ENCODE assay signal across 17 cellular contexts in the genomic region with DNA sequence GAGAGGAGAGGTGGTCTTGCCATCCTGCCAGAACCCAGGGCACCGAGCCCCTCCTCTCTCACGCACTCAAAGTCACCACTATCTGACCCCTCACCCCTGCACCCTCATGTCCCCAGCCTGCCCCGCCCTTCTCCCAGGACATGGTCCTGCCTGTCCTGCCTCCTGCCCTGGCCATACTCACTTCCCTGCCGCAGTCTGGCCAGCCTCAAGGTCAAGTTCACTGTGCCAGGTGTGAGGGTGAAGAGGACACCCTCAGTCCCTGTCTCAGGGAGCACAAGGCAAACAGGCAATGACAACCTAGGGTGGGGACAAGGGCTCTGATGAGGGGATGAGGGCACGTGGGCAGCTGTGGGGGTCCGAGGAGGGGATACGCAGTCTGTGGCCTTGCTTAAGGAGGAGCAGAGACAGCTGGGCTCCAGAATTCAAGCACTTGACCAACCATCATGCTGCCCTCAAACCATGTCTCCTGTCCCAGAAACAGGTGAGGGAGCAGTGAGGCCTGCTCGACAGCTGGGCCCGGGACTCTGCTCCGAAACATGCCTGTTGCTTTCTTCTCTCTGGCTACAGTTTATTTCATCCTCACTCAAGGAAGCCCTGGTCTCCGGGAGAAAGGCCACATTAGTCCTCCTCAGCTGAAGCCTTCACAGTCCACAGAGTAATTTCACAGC. TPM values are rescaled to one million over a fixed set of nuclear protein-coding genes. Genes with fewer than 3 reads are reported as not detected.
DNase-seq lines count a peak whose midpoint lies in the region; ATAC-seq, FAIRE-seq and TF ChIP-seq lines count a peak whose summit lies in the region.
"Had no signal": no experiment of that assay in that cellular context is flagged by ENCODE, and none has a peak within 500 bp of the region (broad histone marks: within the 10 kb centered on the region; RNA-seq: fewer than 3 reads in every experiment).

No MANE protein-coding gene starts in this region.

- no peak for TF ChIP-seq CTCF in H9 (conservative IDR thresholded peaks at IDR 0.05)
- no peak for TF ChIP-seq CTCF in H1 (IDR thresholded peaks at IDR 0.05; ENCODE audit: control extremely low read depth in 1 of 3, insufficient read depth in 1 of 3, low read depth in 1 of 3, low read length in 3 of 3)
- no peak for TF ChIP-seq CTCF in pancreas (IDR thresholded peaks at IDR 0.05)
- no peak for TF ChIP-seq CTCF in adrenal gland (IDR thresholded peaks at IDR 0.05)

- H3T11ph ChIP-seq in H9 (ENCODE audit: low read length), result no peak overlapping the region

- no peak for TF ChIP-seq RAD21 in H1 (IDR thresholded peaks at IDR 0.05 in 1 of 2, conservative IDR thresholded peaks at IDR 0.05 in 1 of 2; ENCODE audit: low read depth in 2 of 2, low read length in 2 of 2)

- H3K23ac ChIP-seq in H9 (ENCODE audit: insufficient read length, low read depth, low read length), result no peak overlapping the region
- H3K23ac ChIP-seq in H1 (ENCODE audit: insufficient read length), result no peak overlapping the region

- no peak overlapping the region for H2BK120ac ChIP-seq in H9 (ENCODE audit: low read depth, low read length, poor library complexity, severe bottlenecking)
- no peak overlapping the region for H2BK120ac ChIP-seq in H1 (replicated peaks; ENCODE audit: low read depth, low read length)

- no peak overlapping the region for H3K4me3 ChIP-seq in CD4-positive, alpha-beta memory T cell (ENCODE audit: low read length in 2 of 2)
- no peak overlapping the region for H3K4me3 ChIP-seq in H1 (ENCODE audit: extremely low read depth in 1 of 4, insufficient read depth in 2 of 4, low read depth in 3 of 4, low read length in 4 of 4)
- no peak overlapping the region for H3K4me3 ChIP-seq in pancreas
- no peak overlapping the region for H3K4me3 ChIP-seq in adrenal gland
- H3K4me3 ChIP-seq: BLaER1 treated with 17β-estradiol and CSF1 and Interleukin-3, amounts not matched to agents 10 nM and 100 nM; gastrocnemius medialis; HAP-1; tibial nerve had no signal

- H3K9ac ChIP-seq in H9 (ENCODE audit: extremely low read depth, insufficient read length, low read length), result no peak overlapping the region
- no peak overlapping the region for H3K9ac ChIP-seq in H1 (replicated peaks in 1 of 4; ENCODE audit: extremely low read depth in 1 of 4, low read depth in 3 of 4, low read length in 3 of 4)
- H3K9ac ChIP-seq: BLaER1 treated with 17β-estradiol and CSF1 and Interleukin-3, amounts not matched to agents 10 nM and 100 nM had no signal

- H2BK12ac ChIP-seq in H9 (ENCODE audit: insufficient read length, low read depth, low read length) (no peak overlapping the region), H1 (ENCODE audit: low read depth, low read length) (peak overlapping the region; percentile 78)

- peaks cover 9 to 47% (median 20%) of the 10 kb centered on the region in 4 donors for H3K4me1 Mint-ChIP-seq in CD4-positive, alpha-beta memory T cell
- H3K4me1 Mint-ChIP-seq in H9, result peaks cover 21 to 25% of the 10 kb centered on the region in 2 experiments

- H4K91ac ChIP-seq in H9 (ENCODE audit: insufficient read length, low read depth, low read length) (peak overlapping the region; percentile 55), H1 (replicated peaks; ENCODE audit: insufficient read length, low read length) (peak overlapping the region; percentile 91)

- no peak overlapping the region for H4K5ac ChIP-seq in H9 (ENCODE audit: insufficient read length, low read depth, low read length)
- no peak overlapping the region for H4K5ac ChIP-seq in H1 (ENCODE audit: insufficient read length, low read depth, low read length)

- no peak for DNase-seq in CD4-positive, alpha-beta memory T cell
- peak; percentile 27 for DNase-seq in H9
- DNase-seq in H1 (ENCODE audit: low read depth in 1 of 2, low spot score in 2 of 2), result peak in 1 of 2 experiments; percentile 48
- peak in 4 of 6 donors; percentile 27 to 59 (median 42) for DNase-seq in pancreas
- no peak for DNase-seq in adrenal gland
- DNase-seq in NCI-H1694 treated with DMSO at 0.1 percent for 48 hours (lab: John Stamatoyannopoulos, UW), result no peak
- no peak for DNase-seq in EL
- DNase-seq: activated B cell treated with CpG ODN at 0.5 μM for 24 hours; DND-41; gastrocnemius medialis; natural killer cell; NCI-H345; stimulated activated CD4-positive, alpha-beta T cell treated with anti-CD3 and anti-CD28 coated beads, Interleukin-12 subunit alpha, Interleukin-12 subunit beta, amount 100 ng/mL, for 4 hours had no signal

- TF ChIP-seq EP300 in H1 (IDR thresholded peaks at IDR 0.05; ENCODE audit: borderline replicate concordance in 1 of 2, low read depth in 2 of 2, low read length in 2 of 2), result no peak

- no peaks in the 10 kb centered on the region for H3K23me2 ChIP-seq in H9 (ENCODE audit: insufficient read length, low read depth, low read length, poor library complexity, severe bottlenecking)
- H3K23me2 ChIP-seq in H1 (ENCODE audit: low read depth, low read length), result no peaks in the 10 kb centered on the region; the same call in 1 of the 2 replicates

- H3K79me1 ChIP-seq in H9 (ENCODE audit: insufficient read depth, low read depth, low read length, poor library complexity, severe bottlenecking), result no peaks in the 10 kb centered on the region
- H3K79me1 ChIP-seq in H1 (ENCODE audit: low read depth, low read length), result no peaks in the 10 kb centered on the region

- POLR2A ChIA-PET in CD4-positive, alpha-beta memory T cell (lab: Charles Lee; ENCODE audit: partially characterized antibody), result interaction anchor here (0.8 to 1.7 kb wide), 7 partner anchors 29 to 112 kb away, joined by 3 to 6 read pairs (median 3); partner anchors contain the start of gene PDGFB
- POLR2A ChIA-PET in H1 (lab: Charles Lee; ENCODE audit: partially characterized antibody), result interaction anchor here (1.0 to 5.3 kb wide), 11 partner anchors 21 to 111 kb away, joined by 3 to 28 read pairs (median 4); partner anchors contain the start of gene RPL3

- H3K14ac ChIP-seq in H9 (ENCODE audit: insufficient read depth, low read length) (no peak overlapping the region; the same call in 1 of the 2 replicates), H1 (ENCODE audit: insufficient read length) (no peak overlapping the region)

- FAIRE-seq in H1 (lab: Jason Lieb, UNC), result no peak
- FAIRE-seq in pancreas (lab: Jason Lieb, UNC), result no peak

- intact Hi-C loops in CD4-positive, alpha-beta memory T cell (cut with micrococcal nuclease), result loop anchor here (5.0 kb wide), 1 partner anchor 34 kb away; the partner anchor contains the start of gene PDGFB
- intact Hi-C loops in pancreas (cut with DNase I), result no loop called here
- intact Hi-C loops in adrenal gland (cut with DNase I), result no loop called here

- peaks cover 0 to 4% of the 10 kb centered on the region in 2 donors for H3K27me3 Mint-ChIP-seq in CD4-positive, alpha-beta memory T cell
- H3K27me3 Mint-ChIP-seq in H9 (ENCODE audit: low read depth), result peaks cover 2% of the 10 kb centered on the region

- H4K20me1 ChIP-seq in H9 (ENCODE audit: control insufficient read depth, insufficient read depth, insufficient read length), result no peaks in the 10 kb centered on the region
- H4K20me1 ChIP-seq in H1 (replicated peaks in 1 of 2; ENCODE audit: control insufficient read depth in 1 of 2, insufficient read depth in 2 of 2, low read length in 2 of 2), result no peaks in the 10 kb centered on the region

- CTCF ChIA-PET in CD4-positive, alpha-beta memory T cell (lab: Charles Lee; ENCODE audit: partially characterized antibody), result interaction anchor here (0.9 to 1.5 kb wide), 4 partner anchors 8 to 103 kb away, joined by 3 to 4 read pairs (median 3); no protein-coding TSS in a partner anchor
- CTCF ChIA-PET in H1 (lab: Charles Lee; ENCODE audit: partially characterized antibody), result interaction anchor here (1.4 to 2.1 kb wide), 5 partner anchors 8 to 103 kb away, joined by 3 to 8 read pairs (median 4); no protein-coding TSS in a partner anchor

- H3K36me3 Mint-ChIP-seq in CD4-positive, alpha-beta memory T cell, result no peaks in the 10 kb centered on the region
- H3K36me3 Mint-ChIP-seq in H9 (ENCODE audit: insufficient read depth in 1 of 3, low read depth in 3 of 3), result peaks cover 0 to 1% (median 0%) of the 10 kb centered on the region in 3 experiments; a peak in 1 of 7 replicates
- H3K36me3 Mint-ChIP-seq: natural killer cell had no signal

- H2BK5ac ChIP-seq in H9 (ENCODE audit: insufficient read length, low read length), result peak overlapping the region; percentile 11
- H2BK5ac ChIP-seq in H1 (ENCODE audit: low read depth, low read length), result peak overlapping the region; percentile 63

- H3K36me3 ChIP-seq in CD4-positive, alpha-beta memory T cell (ENCODE audit: insufficient read depth, low read length), result no peaks in the 10 kb centered on the region
- H3K36me3 ChIP-seq in H1 (ENCODE audit: control insufficient read depth in 2 of 4, insufficient read depth in 4 of 4, low read length in 3 of 4), result no peaks in the 10 kb centered on the region
- no peaks in the 10 kb centered on the region for H3K36me3 ChIP-seq in pancreas
- no peaks in the 10 kb centered on the region for H3K36me3 ChIP-seq in adrenal gland (replicated peaks in 1 of 2)
- H3K36me3 ChIP-seq: BLaER1 treated with 17β-estradiol and CSF1 and Interleukin-3, amounts not matched to agents 10 nM and 100 nM; gastrocnemius medialis; HAP-1; tibial nerve had no signal

- H3K27ac ChIP-seq in CD4-positive, alpha-beta memory T cell (ENCODE audit: low read depth, low read length), result no peak overlapping the region
- H3K27ac ChIP-seq in H9 (ENCODE audit: insufficient read length, low read depth, low read length) (no peak overlapping the region), H1 (ENCODE audit: low read depth, low read length) (no peak overlapping the region), pancreas (peak overlapping the region in 3 of 4 donors; percentile 38 to 54 (median 46)), adrenal gland (no peak overlapping the region)
- H3K27ac ChIP-seq: BLaER1 treated with 17β-estradiol and CSF1 and Interleukin-3, amounts not matched to agents 10 nM and 100 nM; gastrocnemius medialis; tibial nerve had no signal

- H3K56ac ChIP-seq in H9 (ENCODE audit: insufficient read length, low read depth, low read length), result no peak overlapping the region
- no peak overlapping the region for H3K56ac ChIP-seq in H1 (replicated peaks; ENCODE audit: insufficient read length, low read depth, low read length)

- H2BK15ac ChIP-seq in H9 (ENCODE audit: low read depth, low read length) (no peak overlapping the region), H1 (ENCODE audit: low read length) (peak overlapping the region; percentile 97; the same call in 1 of the 2 replicates)

- no peak overlapping the region for H3K4ac ChIP-seq in H9 (ENCODE audit: low read depth, low read length)
- H3K4ac ChIP-seq in H1 (replicated peaks; ENCODE audit: insufficient read length, low read depth, low read length), result peak overlapping the region; percentile 84

- H2AK5ac ChIP-seq in H9 (ENCODE audit: insufficient read length, low read length), result no peak overlapping the region
- peak overlapping the region; percentile 98 for H2AK5ac ChIP-seq in H1 (ENCODE audit: low read depth, low read length)

- no peak overlapping the region for H4K8ac ChIP-seq in H9 (replicated peaks; ENCODE audit: insufficient read length, low read depth, low read length)
- no peak overlapping the region; the same call in 1 of the 2 replicates for H4K8ac ChIP-seq in H1 (ENCODE audit: extremely low read depth, insufficient read depth, low read length)

- no peak overlapping the region for H3K4me2 ChIP-seq in H9 (ENCODE audit: insufficient read depth, insufficient read length, low read length)
- H3K4me2 ChIP-seq in H1 (ENCODE audit: insufficient read depth in 1 of 2, low read depth in 2 of 2, low read length in 2 of 2), result no peak overlapping the region

- peak in 1 of 2 experiments; percentile 58; a peak in 1 of 3 replicates for TF ChIP-seq POLR2A in H1 (IDR thresholded peaks at IDR 0.05; ENCODE audit: control extremely low read depth in 1 of 2, low read depth in 2 of 2, low read length in 2 of 2)
- TF ChIP-seq POLR2A in adrenal gland (IDR thresholded peaks at IDR 0.05), result no peak

- no peaks in the 10 kb centered on the region for H3K9me3 Mint-ChIP-seq in CD4-positive, alpha-beta memory T cell
- no peaks in the 10 kb centered on the region; a peak in 2 of 5 replicates for H3K9me3 Mint-ChIP-seq in H9
- H3K9me3 Mint-ChIP-seq: activated B cell treated with CpG ODN at 0.5 μM for 24 hours; natural killer cell; stimulated activated effector memory CD8-positive, alpha-beta T cell treated with anti-CD3 and anti-CD28 coated beads, Interleukin-12 subunit alpha, Interleukin-12 subunit beta, amount 100 ng/mL, for 72 hours had no signal

- H3K9me3 ChIP-seq in CD4-positive, alpha-beta memory T cell (ENCODE audit: control insufficient read depth in 1 of 2, low read length in 2 of 2), result no peaks in the 10 kb centered on the region
- H3K9me3 ChIP-seq in H9 (ENCODE audit: control insufficient read depth, low read depth, low read length), result no peaks in the 10 kb centered on the region
- H3K9me3 ChIP-seq in H1 (ENCODE audit: insufficient read depth in 2 of 2, low read depth in 1 of 2, low read length in 1 of 2), result no peaks in the 10 kb centered on the region
- H3K9me3 ChIP-seq in pancreas, result no peaks in the 10 kb centered on the region
- no peaks in the 10 kb centered on the region for H3K9me3 ChIP-seq in adrenal gland (replicated peaks in 1 of 3)
- H3K9me3 ChIP-seq: BLaER1 treated with 17β-estradiol and CSF1 and Interleukin-3, amounts not matched to agents 10 nM and 100 nM; gastrocnemius medialis; HAP-1; tibial nerve had no signal

- peak overlapping the region in 4 of 7 donors; percentile 9 to 83 (median 73) for H3K27ac Mint-ChIP-seq in CD4-positive, alpha-beta memory T cell
- peak overlapping the region in 1 of 3 experiments; percentile 65; a peak in 2 of 7 replicates for H3K27ac Mint-ChIP-seq in H9
- H3K27ac Mint-ChIP-seq: activated B cell treated with CpG ODN at 0.5 μM for 24 hours; stimulated activated effector memory CD8-positive, alpha-beta T cell treated with anti-CD3 and anti-CD28 coated beads, Interleukin-12 subunit alpha, Interleukin-12 subunit beta, amount 100 ng/mL, for 72 hours had no signal

- ATAC-seq in pancreas, result peak; percentile 31 to 61 (median 34)
- ATAC-seq: gastrocnemius medialis; natural killer cell; stimulated activated effector memory CD8-positive, alpha-beta T cell treated with anti-CD3 and anti-CD28 coated beads, Interleukin-12 subunit alpha, Interleukin-12 subunit beta, amount 100 ng/mL, for 72 hours had no signal

- no CpG with 5 or more reads among the region's 11 CpGs for WGBS in H9 (ENCODE audit: extremely low coverage, insufficient read length, low lambda C conversion rate)
- WGBS in H1 (ENCODE audit: extremely low coverage in 1 of 2, insufficient coverage in 1 of 2, insufficient read length in 1 of 2, insufficient replicate concordance in 2 of 2, low coverage in 1 of 2, low lambda C conversion rate in 2 of 2, missing lambda C conversion rate in 1 of 2), 2 experiments, result 91% methylated on average over 6 of the region's 11 CpGs; no CpG with 5 or more reads in 1 of the 2 experiments
- 69 to 74% methylated on average over 11 of the region's 11 CpGs for WGBS in pancreas, 2 donors
- 80 to 88% (median 87%) methylated on average over 11 of the region's 11 CpGs for WGBS in adrenal gland, 4 donors

- H2AFZ ChIP-seq in H9 (ENCODE audit: low read length) (no peak overlapping the region), H1 (ENCODE audit: low read length) (no peak overlapping the region)

- H3K79me2 ChIP-seq in H9 (ENCODE audit: insufficient read depth, low read length) (no peaks in the 10 kb centered on the region), H1 (ENCODE audit: control insufficient read depth in 1 of 2, insufficient read depth in 2 of 2, low read length in 2 of 2) (no peaks in the 10 kb centered on the region)

- peaks cover 11% of the 10 kb centered on the region for H3K4me1 ChIP-seq in CD4-positive, alpha-beta memory T cell (ENCODE audit: insufficient read depth, low read length)
- H3K4me1 ChIP-seq in H9 (ENCODE audit: insufficient read depth, low read length) (peaks cover 2% of the 10 kb centered on the region; the same call in 1 of the 2 replicates), H1 (replicated peaks in 1 of 4; ENCODE audit: control insufficient read depth in 3 of 4, insufficient read depth in 4 of 4, low read length in 3 of 4) (peaks cover 0 to 14% (median 6%) of the 10 kb centered on the region in 4 experiments; a peak in 5 of 7 replicates), pancreas (peaks cover 12% of the 10 kb centered on the region in 3 donors), adrenal gland (replicated peaks in 1 of 2) (no peaks in the 10 kb centered on the region)
- H3K4me1 ChIP-seq: gastrocnemius medialis, HAP-1 had no signal

- H3K4me3 Mint-ChIP-seq in CD4-positive, alpha-beta memory T cell, result peak overlapping the region in 1 of 8 donors; percentile 74
- no peak overlapping the region for H3K4me3 Mint-ChIP-seq in H9
- H3K4me3 Mint-ChIP-seq: activated B cell treated with CpG ODN at 0.5 μM for 24 hours; natural killer cell; stimulated activated effector memory CD8-positive, alpha-beta T cell treated with anti-CD3 and anti-CD28 coated beads, Interleukin-12 subunit alpha, Interleukin-12 subunit beta, amount 100 ng/mL, for 72 hours had no signal

- H3K18ac ChIP-seq in H9 (ENCODE audit: insufficient read length, low read depth, low read length) (no peak overlapping the region), H1 (ENCODE audit: extremely low read depth, low read length) (no peak overlapping the region)

- H2BK20ac ChIP-seq in H9 (ENCODE audit: low read depth, low read length, poor library complexity, severe bottlenecking) (no peak overlapping the region), H1 (ENCODE audit: low read length) (peak overlapping the region; percentile 80; the same call in 1 of the 2 replicates)

- no peaks in the 10 kb centered on the region for H3K27me3 ChIP-seq in CD4-positive, alpha-beta memory T cell (ENCODE audit: insufficient read depth, low read length)
- H3K27me3 ChIP-seq in H9 (ENCODE audit: insufficient read depth, low read length) (no peaks in the 10 kb centered on the region), H1 (replicated peaks in 1 of 4; ENCODE audit: control insufficient read depth in 3 of 4, extremely low read depth in 1 of 4, insufficient read depth in 3 of 4, low read length in 3 of 4) (no peaks in the 10 kb centered on the region), pancreas (no peaks in the 10 kb centered on the region), adrenal gland (no peaks in the 10 kb centered on the region)
- H3K27me3 ChIP-seq: gastrocnemius medialis, tibial nerve had no signal

RNA-seq across cellular contexts. Expression of gene PDGFB, which starts 36.6 kb away (rescaled TPM):
- 10 to 100 TPM; 15.7 to 16.9 TPM for total RNA-seq in CD4-positive, alpha-beta memory T cell
- polyA plus RNA-seq in CD4-positive, alpha-beta memory T cell, result 10 to 100 TPM in 1 of 2 donors, 1 to 10 TPM in 1; 6.8 to 11.4 TPM
- 6.1 and 7.1 TPM in 2 replicates for total RNA-seq in H9 (2021)
- total RNA-seq in H1 (2021; fragmentation: NEBNext Ultra II Directional; extraction: Animal tissue kit (Norgen Biotek cat#: 25700)), result 8.5 and 9.6 TPM in 2 replicates
- polyA plus RNA-seq in H1 (2011; rRNA removed), result 3.9 and 5.5 TPM in 2 replicates
- polyA plus RNA-seq in H1 (2011; cell fraction: cytosol; rRNA removed), result 6.1 TPM
- polyA plus RNA-seq in H1 (2011; cell fraction: nucleus; rRNA removed), result 10.9 TPM
- 2.6 to 3.9 TPM (median 3.8 TPM) in 4 replicates for polyA plus RNA-seq in H1 (2012, experiment 1 of 2)
- polyA plus RNA-seq in H1 (2012, experiment 2 of 2), result 4.1 TPM
- 4.9 TPM for polyA plus RNA-seq in H1 (2013, experiment 1 of 2)
- polyA plus RNA-seq in H1 (2013, experiment 2 of 2), result 6.0 TPM
- 3.0 and 5.3 TPM in 2 replicates for polyA minus RNA-seq in H1 (2011; rRNA and poly(A)+ RNA removed)
- polyA minus RNA-seq in H1 (2011; cell fraction: cytosol; rRNA and poly(A)+ RNA removed), result 5.7 TPM
- 3.5 TPM for polyA minus RNA-seq in H1 (2011; cell fraction: nucleus; rRNA and poly(A)+ RNA removed)
- total RNA-seq in pancreas, result 10 to 100 TPM in 1 of 6 donors, 1 to 10 TPM in 5; 2.7 to 12.1 (median 4.4) TPM
- 1 to 10 TPM; 4.0 to 4.7 TPM for polyA plus RNA-seq in pancreas
- 10 to 100 TPM in 1 of 8 donors, 1 to 10 TPM in 7; 2.5 to 10.9 (median 6.8) TPM for total RNA-seq in adrenal gland
- polyA plus RNA-seq in adrenal gland, result 1 to 10 TPM; 4.0 to 8.7 (median 6.0) TPM
- total RNA-seq: activated B cell treated with CpG ODN at 0.5 μM for 24 hours had no signal

RNA-seq across cellular contexts. Expression of gene CBX7, which starts 55.7 kb away (rescaled TPM):
- total RNA-seq in CD4-positive, alpha-beta memory T cell, result 100 to 1,000 TPM; 181 to 198 TPM
- polyA plus RNA-seq in CD4-positive, alpha-beta memory T cell, result 10 to 100 TPM; 22.8 to 38.8 TPM
- total RNA-seq in H9 (2021), result 3.7 and 4.2 TPM in 2 replicates
- total RNA-seq in H1 (2021; fragmentation: NEBNext Ultra II Directional; extraction: Animal tissue kit (Norgen Biotek cat#: 25700)), result 8.7 TPM in 2 replicates
- polyA plus RNA-seq in H1 (2011; rRNA removed), result 6.9 and 12.3 TPM in 2 replicates
- 9.2 TPM for polyA plus RNA-seq in H1 (2011; cell fraction: cytosol; rRNA removed)
- polyA plus RNA-seq in H1 (2011; cell fraction: nucleus; rRNA removed), result 15.9 TPM
- polyA plus RNA-seq in H1 (2012, experiment 1 of 2), result 5.4 to 9.5 TPM (median 8.5 TPM) in 4 replicates
- 7.8 TPM for polyA plus RNA-seq in H1 (2012, experiment 2 of 2)
- 5.7 TPM for polyA plus RNA-seq in H1 (2013, experiment 1 of 2)
- polyA plus RNA-seq in H1 (2013, experiment 2 of 2), result 5.9 TPM
- 5.8 and 8.3 TPM in 2 replicates for polyA minus RNA-seq in H1 (2011; rRNA and poly(A)+ RNA removed)
- 5.1 TPM for polyA minus RNA-seq in H1 (2011; cell fraction: cytosol; rRNA and poly(A)+ RNA removed)
- polyA minus RNA-seq in H1 (2011; cell fraction: nucleus; rRNA and poly(A)+ RNA removed), result 7.3 TPM
- total RNA-seq in pancreas, result 10 to 100 TPM; 17.2 to 28.8 (median 22.3) TPM
- polyA plus RNA-seq in pancreas, result 10 to 100 TPM; 28.7 to 44.0 TPM
- 10 to 100 TPM; 30.3 to 89.2 (median 63.2) TPM for total RNA-seq in adrenal gland
- 10 to 100 TPM; 11.8 to 52.4 (median 26.3) TPM for polyA plus RNA-seq in adrenal gland

Comparison
In these comparisons a context has a peak if more than half of its experiments do, and no peak if none do; other contexts are left out.
1. DNase-seq: peak in H9 (single experiment) and pancreas (4 of 6); none in CD4-positive, alpha-beta memory T cell (0 of 5), adrenal gland (0 of 7), NCI-H1694 treated with DMSO at 0.1 percent for 48 hours (single experiment) and EL (single experiment).
2. H3K27ac ChIP-seq: peak in pancreas (3 of 4); none in CD4-positive, alpha-beta memory T cell (single experiment), H9 (single experiment), H1 (single experiment) and adrenal gland (0 of 5).